Comparison of ENCODE assay signal across 18 cellular contexts in genomic region chr6:43842964-43843645, GRCh38.
DNase-seq lines count a peak whose midpoint lies in the region; ATAC-seq and TF ChIP-seq lines count a peak whose summit lies in the region.
"Had no signal": no experiment of that assay in that cellular context is flagged by ENCODE, and none has a peak within 500 bp of the region (broad histone marks: within the 10 kb centered on the region; RNA-seq: fewer than 3 reads in every experiment).

No MANE protein-coding gene starts in this region.

- peak; percentile 89 for ATAC-seq in mucosa of descending colon
- ATAC-seq: CD8-positive, alpha-beta T cell had no signal

- intact Hi-C loops in mucosa of descending colon (cut with DNase I, micrococcal nuclease) (no loop called here), adrenal gland (cut with DNase I) (loop anchor here in 1 of 2 donors (10.0 kb wide), 1 partner anchor 232 kb away; no protein-coding TSS in a partner anchor)

- TF ChIP-seq POLR2A in adrenal gland (IDR thresholded peaks at IDR 0.05), result no peak

- H3K4me1 ChIP-seq in mucosa of descending colon (ENCODE audit: low read depth) (peaks cover 18% of the 10 kb centered on the region), adrenal gland (replicated peaks in 1 of 2) (peaks cover 7 to 13% of the 10 kb centered on the region in 2 donors)

- DNase-seq in OCI-M1 (lab: John Stamatoyannopoulos, UW) (peak; percentile 91), amniotic epithelial cell (ENCODE audit: low read depth) (peak; percentile 66), mucosa of descending colon (peak in 1 of 3 donors; percentile 63), type B pancreatic cell (ENCODE audit: extremely low spot score, unreplicated experiment) (no peak), H4 (ENCODE audit: low spot score) (no peak), adrenal gland (no peak)
- no peak for DNase-seq in activated T-cell treated with anti-CD3 and anti-CD28 coated beads, Interleukin-2, amount 50 U/mL, for 1 hour
- DNase-seq: CD8-positive, alpha-beta T cell; GOT3; NCI-H1092; NCI-H146; NCI-H2081; NCI-H2171 treated with DMSO at 0.1 percent for 48 hours; NCI-H446; Right ventricle myocardium superior had no signal

- WGBS in adrenal gland, 4 donors, result 62 to 75% (median 66%) methylated on average over 6 of the region's 6 CpGs

- H3K27ac ChIP-seq in adrenal gland, result peak overlapping the region in 2 of 5 donors; percentile 53 to 67
- H3K27ac ChIP-seq: BLaER1 treated with 17β-estradiol and CSF1 and Interleukin-3, amounts not matched to agents 10 nM and 100 nM; SK-N-MC had no signal

- no peaks in the 10 kb centered on the region for H3K36me3 Mint-ChIP-seq in type B pancreatic cell
- H3K36me3 Mint-ChIP-seq: CD8-positive, alpha-beta T cell had no signal

- H3K36me3 ChIP-seq in mucosa of descending colon (ENCODE audit: low read depth), result no peaks in the 10 kb centered on the region
- H3K36me3 ChIP-seq in adrenal gland (replicated peaks in 1 of 2), result no peaks in the 10 kb centered on the region
- H3K36me3 ChIP-seq: BLaER1 treated with 17β-estradiol and CSF1 and Interleukin-3, amounts not matched to agents 10 nM and 100 nM; MG63 had no signal

- H3K4me3 Mint-ChIP-seq in type B pancreatic cell, result no peak overlapping the region
- H3K4me3 Mint-ChIP-seq: CD8-positive, alpha-beta T cell had no signal

- H3K27ac Mint-ChIP-seq in type B pancreatic cell, result peak overlapping the region; percentile 1
- H3K27ac Mint-ChIP-seq: CD8-positive, alpha-beta T cell had no signal

- H3K4me3 ChIP-seq in mucosa of descending colon (no peak overlapping the region), adrenal gland (no peak overlapping the region)
- H3K4me3 ChIP-seq: BLaER1 treated with 17β-estradiol and CSF1 and Interleukin-3, amounts not matched to agents 10 nM and 100 nM; MG63; SK-N-MC had no signal

- no peaks in the 10 kb centered on the region for H3K9me3 Mint-ChIP-seq in type B pancreatic cell
- H3K9me3 Mint-ChIP-seq: CD8-positive, alpha-beta T cell had no signal

- H3K9me3 ChIP-seq in mucosa of descending colon (no peaks in the 10 kb centered on the region), adrenal gland (replicated peaks in 1 of 3) (no peaks in the 10 kb centered on the region)
- H3K9me3 ChIP-seq: BLaER1 treated with 17β-estradiol and CSF1 and Interleukin-3, amounts not matched to agents 10 nM and 100 nM; MG63 had no signal

- peaks cover 5% of the 10 kb centered on the region for H3K4me1 Mint-ChIP-seq in type B pancreatic cell (ENCODE audit: unreplicated experiment)

- no peak for TF ChIP-seq CTCF in mucosa of descending colon (IDR thresholded peaks at IDR 0.05)
- no peak for TF ChIP-seq CTCF in type B pancreatic cell (conservative IDR thresholded peaks at IDR 0.05)
- no peak for TF ChIP-seq CTCF in adrenal gland (IDR thresholded peaks at IDR 0.05)

- no peaks in the 10 kb centered on the region for H3K27me3 Mint-ChIP-seq in type B pancreatic cell

- no peaks in the 10 kb centered on the region for H3K27me3 ChIP-seq in adrenal gland
- H3K27me3 ChIP-seq: BLaER1 treated with 17β-estradiol and CSF1 and Interleukin-3, amounts not matched to agents 10 nM and 100 nM; MG63 had no signal

Comparison
In these comparisons a context has a peak if more than half of its experiments do, and no peak if none do; other contexts are left out.
1. DNase-seq: peak in OCI-M1 (single experiment) and amniotic epithelial cell (single experiment); none in type B pancreatic cell (single experiment), activated T-cell treated with anti-CD3 and anti-CD28 coated beads, Interleukin-2, amount 50 U/mL, for 1 hour (single experiment), H4 (single experiment) and adrenal gland (0 of 7).